ENCODE assay signal across 8 cellular contexts in the genomic region with DNA sequence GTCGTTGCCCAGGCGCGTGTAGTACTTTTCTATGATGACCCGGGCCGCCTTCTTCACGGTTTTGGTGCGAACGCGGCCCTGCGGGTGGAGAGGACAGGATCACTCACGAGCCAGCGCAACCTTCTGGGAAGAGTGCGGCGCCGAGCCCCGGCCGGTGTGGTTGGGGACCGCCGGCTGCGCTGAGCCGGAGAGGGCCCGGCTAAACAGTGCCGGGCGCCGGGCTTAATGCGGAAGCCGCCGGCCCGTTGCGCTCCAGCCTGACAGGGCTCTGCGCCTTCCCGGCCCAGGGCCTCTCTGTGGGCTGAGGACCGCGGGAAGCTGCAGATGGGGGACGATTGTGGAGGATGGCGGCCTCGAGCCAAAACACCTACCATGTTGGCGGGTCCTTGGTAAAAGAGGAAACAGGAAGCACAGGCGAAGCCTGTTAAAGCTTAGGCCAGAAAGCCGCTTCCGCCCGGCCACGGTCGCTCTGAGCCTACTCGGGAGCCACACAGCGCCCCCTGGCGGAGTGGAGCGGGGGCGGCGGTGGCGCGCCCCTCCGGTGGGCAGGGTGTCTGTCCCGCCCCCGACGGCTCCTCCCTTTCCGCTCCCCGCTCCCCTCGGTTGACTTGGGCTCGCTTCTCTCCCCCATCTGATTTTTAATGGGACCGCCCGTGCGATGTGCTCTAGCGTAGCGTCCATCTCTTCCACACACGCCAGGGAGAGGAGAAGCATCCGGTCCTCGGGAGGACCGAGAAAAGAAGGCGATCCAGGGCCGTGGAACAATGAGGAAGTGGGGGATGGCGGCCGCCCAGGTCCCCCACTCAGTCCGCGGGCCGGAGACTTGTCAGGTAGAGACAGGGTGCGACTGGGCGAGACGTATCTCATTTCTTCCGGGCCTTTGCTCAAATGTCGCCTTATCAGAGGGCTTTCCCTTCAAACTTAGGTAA. TPM values are rescaled to one million over a fixed set of nuclear protein-coding genes. Genes with fewer than 3 reads are reported as not detected.
DNase-seq lines count a peak whose midpoint lies in the region; ATAC-seq and TF ChIP-seq lines count a peak whose summit lies in the region.

A gene (minus strand): TSS at position 403 of the 929 bp plus-strand sequence. CDS start 29 bp downstream, at position 374.

- ATAC-seq in GM18517 (IDR thresholded peaks at IDR 0.05; ENCODE audit: unreplicated experiment) (peak; percentile 85), HG03025 (IDR thresholded peaks at IDR 0.05; ENCODE audit: low FRiP score, unreplicated experiment) (peak; percentile 95), SK-N-SH treated with all-trans-retinoic acid at 6 μM for 48 hours (peak; percentile 96)

- peaks cover 0 to 2% (median 0%) of the 10 kb centered on the region in 5 experiments for H3K9me3 Mint-ChIP-seq in brain

- DNase-seq in iPS-NIHi11 (ENCODE audit: low spot score): peak; percentile 99
- peak; percentile 96 to 98 for DNase-seq in stimulated activated CD4-positive, alpha-beta T cell treated with anti-CD3 and anti-CD28 coated beads, Interleukin-12 subunit alpha, Interleukin-12 subunit beta, amount 100 ng/mL, for 24 hours (ENCODE audit: low read depth in 2 of 2)
- no peak for DNase-seq in NCI-H1105 (lab: John Stamatoyannopoulos, UW)
- no peak for DNase-seq in NCI-H1048 (lab: John Stamatoyannopoulos, UW)

- peak; percentile 95 to 96 for TF ChIP-seq CTCF in brain (conservative IDR thresholded peaks at IDR 0.05)

- peaks cover 46% of the 10 kb centered on the region for H3K36me3 Mint-ChIP-seq in brain

- peaks cover 60% of the 10 kb centered on the region for H3K4me1 Mint-ChIP-seq in brain

- peak within 1 kb of the TSS; percentile 96 to 99 (median 97) for H3K4me3 Mint-ChIP-seq in brain

- H3K27ac Mint-ChIP-seq in brain: peak within 1 kb of the TSS; percentile 98 to 99 (median 99)

- peaks cover 6% of the 10 kb centered on the region for H3K27me3 Mint-ChIP-seq in brain

TF ChIP-seq in SK-N-SH treated with all-trans-retinoic acid at 6 μM for 48 hours, 23 proteins besides CTCF, POLR2A, EP300 and RAD21:
- TF ChIP-seq ISL1 (CRISPR knock-in tag; IDR thresholded peaks at IDR 0.05): no peak
- peak; percentile 61; the same call in 1 of the 2 replicates for TF ChIP-seq GLIS3 (CRISPR knock-in tag; IDR thresholded peaks at IDR 0.05)
- peak; percentile 48; the same call in 1 of the 2 replicates for TF ChIP-seq ZNF70 (CRISPR knock-in tag; IDR thresholded peaks at IDR 0.05)
- TF ChIP-seq, protein P1, sequence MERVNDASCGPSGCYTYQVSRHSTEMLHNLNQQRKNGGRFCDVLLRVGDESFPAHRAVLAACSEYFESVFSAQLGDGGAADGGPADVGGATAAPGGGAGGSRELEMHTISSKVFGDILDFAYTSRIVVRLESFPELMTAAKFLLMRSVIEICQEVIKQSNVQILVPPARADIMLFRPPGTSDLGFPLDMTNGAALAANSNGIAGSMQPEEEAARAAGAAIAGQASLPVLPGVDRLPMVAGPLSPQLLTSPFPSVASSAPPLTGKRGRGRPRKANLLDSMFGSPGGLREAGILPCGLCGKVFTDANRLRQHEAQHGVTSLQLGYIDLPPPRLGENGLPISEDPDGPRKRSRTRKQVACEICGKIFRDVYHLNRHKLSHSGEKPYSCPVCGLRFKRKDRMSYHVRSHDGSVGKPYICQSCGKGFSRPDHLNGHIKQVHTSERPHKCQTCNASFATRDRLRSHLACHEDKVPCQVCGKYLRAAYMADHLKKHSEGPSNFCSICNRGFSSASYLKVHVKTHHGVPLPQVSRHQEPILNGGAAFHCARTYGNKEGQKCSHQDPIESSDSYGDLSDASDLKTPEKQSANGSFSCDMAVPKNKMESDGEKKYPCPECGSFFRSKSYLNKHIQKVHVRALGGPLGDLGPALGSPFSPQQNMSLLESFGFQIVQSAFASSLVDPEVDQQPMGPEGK (CRISPR knock-in tag; IDR thresholded peaks at IDR 0.05; ENCODE audit: borderline replicate concordance): peak; percentile 15; the same call in 1 of the 2 replicates
TF ChIP-seq in SK-N-SH treated with all-trans-retinoic acid at 6 μM for 48 hours: peak in this region for 3.

RNA-seq across cellular contexts. Expression of the gene that starts here (rescaled TPM):
- 2,070 TPM for polyA plus RNA-seq in brain (ENCODE audit: insufficient read depth, low read depth, low replicate concordance)

Comparison
In these comparisons a context has a peak if more than half of its experiments do, and no peak if none do; other contexts are left out.
1. DNase-seq: peak in iPS-NIHi11 (single experiment) and stimulated activated CD4-positive, alpha-beta T cell treated with anti-CD3 and anti-CD28 coated beads, Interleukin-12 subunit alpha, Interleukin-12 subunit beta, amount 100 ng/mL, for 24 hours (2 of 2); none in NCI-H1105 (single experiment) and NCI-H1048 (single experiment).
2. Peak in every context shown above with its lines, with median percentiles within 50 percentile points of each other: ATAC-seq.